In genomic region chr15:78364233-78364632, GRCh38 we compare ENCODE assay signal across 19 cellular contexts. TPM values are rescaled to one million over a fixed set of nuclear protein-coding genes. Genes with fewer than 3 reads are reported as not detected.
DNase-seq lines count a peak whose midpoint lies in the region; ATAC-seq and TF ChIP-seq lines count a peak whose summit lies in the region.
"Had no signal": no experiment of that assay in that cellular context is flagged by ENCODE, and none has a peak within 500 bp of the region (broad histone marks: within the 10 kb centered on the region; RNA-seq: fewer than 3 reads in every experiment).

No MANE protein-coding gene starts in this region.

- H3K4me3 ChIP-seq in SK-N-SH (ENCODE audit: low read depth in 2 of 2, low read length in 1 of 2) (no peak overlapping the region), hepatocyte (no peak overlapping the region), sigmoid colon (no peak overlapping the region), ascending aorta (no peak overlapping the region), psoas muscle (no peak overlapping the region)
- H3K4me3 ChIP-seq: breast epithelium, right lobe of liver, vagina had no signal

- CTCF ChIA-PET in SK-N-SH (lab: Yijun Ruan, JAX), result interaction anchor here (0.9 to 2.4 kb wide), 3 partner anchors 9 to 56 kb away, joined by 3 to 9 read pairs (median 4); no protein-coding TSS in a partner anchor

- H3K9me3 ChIP-seq in SK-N-SH (no peaks in the 10 kb centered on the region), hepatocyte (ENCODE audit: low read depth) (no peaks in the 10 kb centered on the region), sigmoid colon (no peaks in the 10 kb centered on the region), ascending aorta (no peaks in the 10 kb centered on the region), psoas muscle (no peaks in the 10 kb centered on the region)
- H3K9me3 ChIP-seq: breast epithelium, right lobe of liver, vagina had no signal

- H3F3A ChIP-seq in SK-N-SH (replicated peaks; ENCODE audit: insufficient read depth), result no peaks in the 10 kb centered on the region

- H4K20me1 ChIP-seq in SK-N-SH (ENCODE audit: insufficient read depth), result no peaks in the 10 kb centered on the region
- no peaks in the 10 kb centered on the region for H4K20me1 ChIP-seq in hepatocyte (ENCODE audit: insufficient read depth, poor library complexity, severe bottlenecking)

- H3K4me2 ChIP-seq in SK-N-SH (no peak overlapping the region), hepatocyte (no peak overlapping the region)

- POLR2A ChIA-PET in SK-N-SH (lab: Yijun Ruan, JAX), result interaction anchor here (0.5 to 0.6 kb wide), 2 partner anchors 11 to 65 kb away, joined by 3 read pairs; partner anchors contain the start of gene SKIC8

- TF ChIP-seq EP300 in SK-N-SH (IDR thresholded peaks at IDR 0.05; ENCODE audit: borderline replicate concordance in 1 of 2, low read depth in 1 of 2, low read length in 1 of 2) (peak in 1 of 2 experiments; percentile 35; a peak in 1 of 4 replicates), sigmoid colon (IDR thresholded peaks at IDR 0.05) (no peak)

- intact Hi-C loops in sigmoid colon (cut with DNase I) (no loop called here), ascending aorta (cut with DNase I) (no loop called here), psoas muscle (cut with DNase I) (no loop called here)

- 83% methylated on average over 1 of the region's 7 CpGs for WGBS in SK-N-SH (ENCODE audit: low lambda C conversion rate)
- WGBS in hepatocyte (ENCODE audit: low lambda C conversion rate, missing lambda C conversion rate), result 51% methylated on average over 7 of the region's 7 CpGs
- WGBS in sigmoid colon, 2 donors, result 82 to 85% methylated on average over 7 of the region's 7 CpGs
- 37 to 50% (median 40%) methylated on average over 7 of the region's 7 CpGs for WGBS in psoas muscle, 3 donors

- peak overlapping the region in 1 of 2 experiments; percentile 73; a peak in 2 of 4 replicates for H3K27ac ChIP-seq in SK-N-SH (ENCODE audit: low read depth in 2 of 2, low read length in 1 of 2)
- H3K27ac ChIP-seq in hepatocyte, result peak overlapping the region; percentile 44
- no peak overlapping the region for H3K27ac ChIP-seq in sigmoid colon
- H3K27ac ChIP-seq in ascending aorta, result no peak overlapping the region
- no peak overlapping the region for H3K27ac ChIP-seq in psoas muscle
- H3K27ac ChIP-seq: right lobe of liver, vagina, VCaP had no signal

- peak; percentile 55 for DNase-seq in NCI-H2029 (lab: John Stamatoyannopoulos, UW)
- peak; percentile 81 for DNase-seq in SK-N-SH
- DNase-seq in hepatocyte (ENCODE audit: low spot score), result peak; percentile 32
- DNase-seq in sigmoid colon, result peak; percentile 68
- no peak for DNase-seq in ascending aorta (ENCODE audit: low spot score in 2 of 2)
- no peak for DNase-seq in psoas muscle
- DNase-seq: GF-D8; left cardiac atrium; naive thymus-derived CD8-positive, alpha-beta T cell; NCI-H1436; stimulated activated CD4-positive, alpha-beta T cell treated with anti-CD3 and anti-CD28 coated beads, Interleukin-4, amount 100 ng/mL, for 4 hours had no signal

- H3K36me3 ChIP-seq in SK-N-SH (replicated peaks in 1 of 2; ENCODE audit: control insufficient read depth in 1 of 2, insufficient read depth in 2 of 2, low read length in 1 of 2), result no peaks in the 10 kb centered on the region
- no peaks in the 10 kb centered on the region for H3K36me3 ChIP-seq in hepatocyte (replicated peaks; ENCODE audit: insufficient read depth, low read depth)
- H3K36me3 ChIP-seq in sigmoid colon, result no peaks in the 10 kb centered on the region
- no peaks in the 10 kb centered on the region for H3K36me3 ChIP-seq in ascending aorta
- no peaks in the 10 kb centered on the region for H3K36me3 ChIP-seq in psoas muscle (ENCODE audit: insufficient read depth in 1 of 2, low read depth in 1 of 2)
- H3K36me3 ChIP-seq: breast epithelium, right lobe of liver, vagina had no signal

- no peak for TF ChIP-seq POLR2A in sigmoid colon (IDR thresholded peaks at IDR 0.05)

- H3K79me2 ChIP-seq in SK-N-SH (ENCODE audit: insufficient read depth) (no peaks in the 10 kb centered on the region), hepatocyte (no peaks in the 10 kb centered on the region)

- no peak for ATAC-seq in GM21717 (IDR thresholded peaks at IDR 0.05; ENCODE audit: unreplicated experiment)
- no peak for ATAC-seq in psoas muscle
- ATAC-seq: naive thymus-derived CD8-positive, alpha-beta T cell; right lobe of liver; stimulated activated memory B cell treated with anti-CD40 and anti-IgM and Interleukin-4, amounts not matched to agents 10 μg/mL and 1 μg/mL and 100 μg/mL, for 72 hours had no signal

- no peaks in the 10 kb centered on the region for H3K9me2 ChIP-seq in SK-N-SH
- no peaks in the 10 kb centered on the region for H3K9me2 ChIP-seq in hepatocyte (replicated peaks; ENCODE audit: insufficient read depth)

- no peaks in the 10 kb centered on the region for H3K27me3 ChIP-seq in SK-N-SH (ENCODE audit: insufficient read depth)
- H3K27me3 ChIP-seq in hepatocyte, result no peaks in the 10 kb centered on the region
- H3K27me3 ChIP-seq in sigmoid colon, result no peaks in the 10 kb centered on the region
- H3K27me3 ChIP-seq in ascending aorta, result no peaks in the 10 kb centered on the region
- H3K27me3 ChIP-seq in psoas muscle (ENCODE audit: insufficient read depth in 3 of 3, low read length in 2 of 3), result no peaks in the 10 kb centered on the region
- H3K27me3 ChIP-seq: breast epithelium, right lobe of liver, vagina had no signal

- H3K9ac ChIP-seq in SK-N-SH, result no peak overlapping the region

- TF ChIP-seq CTCF in SK-N-SH (IDR thresholded peaks at IDR 0.05) (no peak), hepatocyte (IDR thresholded peaks at IDR 0.05; ENCODE audit: poor library complexity) (no peak), sigmoid colon (IDR thresholded peaks at IDR 0.05) (no peak), ascending aorta (IDR thresholded peaks at IDR 0.05) (no peak), psoas muscle (IDR thresholded peaks at IDR 0.05) (no peak)

- TF ChIP-seq RAD21 in SK-N-SH (IDR thresholded peaks at IDR 0.05; ENCODE audit: low read length), result peak; percentile 5; the same call in 1 of the 2 replicates

- H3K4me1 ChIP-seq in SK-N-SH (ENCODE audit: control insufficient read depth in 1 of 2, insufficient read depth in 2 of 2, low read depth in 1 of 2, low read length in 1 of 2), result peaks cover 4 to 28% of the 10 kb centered on the region in 2 experiments; a peak in 2 of 4 replicates
- H3K4me1 ChIP-seq in hepatocyte (ENCODE audit: insufficient read depth), result peaks cover 16% of the 10 kb centered on the region
- H3K4me1 ChIP-seq in sigmoid colon, result peaks cover 0 to 43% (median 19%) of the 10 kb centered on the region in 4 donors
- no peaks in the 10 kb centered on the region for H3K4me1 ChIP-seq in ascending aorta
- H3K4me1 ChIP-seq in psoas muscle, result no peaks in the 10 kb centered on the region
- H3K4me1 ChIP-seq: breast epithelium, right lobe of liver had no signal

- H2AFZ ChIP-seq in SK-N-SH (ENCODE audit: low read depth) (no peak overlapping the region), hepatocyte (no peak overlapping the region)

TF ChIP-seq in SK-N-SH, 30 proteins besides CTCF, POLR2A, EP300 and RAD21:
- TF ChIP-seq, protein P1, sequence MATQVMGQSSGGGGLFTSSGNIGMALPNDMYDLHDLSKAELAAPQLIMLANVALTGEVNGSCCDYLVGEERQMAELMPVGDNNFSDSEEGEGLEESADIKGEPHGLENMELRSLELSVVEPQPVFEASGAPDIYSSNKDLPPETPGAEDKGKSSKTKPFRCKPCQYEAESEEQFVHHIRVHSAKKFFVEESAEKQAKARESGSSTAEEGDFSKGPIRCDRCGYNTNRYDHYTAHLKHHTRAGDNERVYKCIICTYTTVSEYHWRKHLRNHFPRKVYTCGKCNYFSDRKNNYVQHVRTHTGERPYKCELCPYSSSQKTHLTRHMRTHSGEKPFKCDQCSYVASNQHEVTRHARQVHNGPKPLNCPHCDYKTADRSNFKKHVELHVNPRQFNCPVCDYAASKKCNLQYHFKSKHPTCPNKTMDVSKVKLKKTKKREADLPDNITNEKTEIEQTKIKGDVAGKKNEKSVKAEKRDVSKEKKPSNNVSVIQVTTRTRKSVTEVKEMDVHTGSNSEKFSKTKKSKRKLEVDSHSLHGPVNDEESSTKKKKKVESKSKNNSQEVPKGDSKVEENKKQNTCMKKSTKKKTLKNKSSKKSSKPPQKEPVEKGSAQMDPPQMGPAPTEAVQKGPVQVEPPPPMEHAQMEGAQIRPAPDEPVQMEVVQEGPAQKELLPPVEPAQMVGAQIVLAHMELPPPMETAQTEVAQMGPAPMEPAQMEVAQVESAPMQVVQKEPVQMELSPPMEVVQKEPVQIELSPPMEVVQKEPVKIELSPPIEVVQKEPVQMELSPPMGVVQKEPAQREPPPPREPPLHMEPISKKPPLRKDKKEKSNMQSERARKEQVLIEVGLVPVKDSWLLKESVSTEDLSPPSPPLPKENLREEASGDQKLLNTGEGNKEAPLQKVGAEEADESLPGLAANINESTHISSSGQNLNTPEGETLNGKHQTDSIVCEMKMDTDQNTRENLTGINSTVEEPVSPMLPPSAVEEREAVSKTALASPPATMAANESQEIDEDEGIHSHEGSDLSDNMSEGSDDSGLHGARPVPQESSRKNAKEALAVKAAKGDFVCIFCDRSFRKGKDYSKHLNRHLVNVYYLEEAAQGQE (IDR thresholded peaks at IDR 0.05; ENCODE audit: low read depth, low read length), result no peak
- TF ChIP-seq CHD2 (IDR thresholded peaks at IDR 0.05; ENCODE audit: low read length, partially characterized antibody) (peak; percentile 14), GATA2 (CRISPR knock-in tag; IDR thresholded peaks at IDR 0.05) (peak; percentile 27; the same call in 1 of the 2 replicates), MXI1 (IDR thresholded peaks at IDR 0.05; ENCODE audit: low read depth, low read length) (peak; percentile 61; the same call in 1 of the 2 replicates), TCF12 (IDR thresholded peaks at IDR 0.05) (peak; percentile 52; the same call in 1 of the 2 replicates)

RNA-seq across cellular contexts. Expression of gene CRABP1, which starts 24.1 kb away (rescaled TPM):
- polyA plus RNA-seq in SK-N-SH (2012; rRNA removed) (1.0 and 1.6 TPM in 2 replicates), hepatocyte (153 and 179 TPM in 2 replicates), sigmoid colon (1 to 10 TPM in 1 of 3 donors, not detected in 2; 3.3 TPM), psoas muscle (under 1 TPM in 1 of 3 donors, not detected in 2; 0.05 TPM)
- 1.4 and 2.1 TPM in 2 replicates for polyA plus RNA-seq in SK-N-SH (2012; cell fraction: cytosol; rRNA removed)
- polyA plus RNA-seq in SK-N-SH (2012; cell fraction: nucleus; rRNA removed), result 0.38 and 0.54 TPM in 2 replicates
- total RNA-seq in hepatocyte (132 and 140 TPM in 2 replicates), sigmoid colon (1 to 10 TPM; 2.1 to 8.2 (median 5.3) TPM), ascending aorta (not detected), psoas muscle (not detected)
- total RNA-seq: H4; left cardiac atrium; naive thymus-derived CD8-positive, alpha-beta T cell; right lobe of liver; SK-MEL-5; vagina had no signal
- polyA plus RNA-seq: naive thymus-derived CD8-positive, alpha-beta T cell had no signal

Comparison
In these comparisons a context has a peak if more than half of its experiments do, and no peak if none do; other contexts are left out.
1. DNase-seq: peak in NCI-H2029 (single experiment), SK-N-SH (single experiment), hepatocyte (single experiment) and sigmoid colon (single experiment); none in ascending aorta (0 of 2) and psoas muscle (0 of 2).
2. RNA of gene CRABP1, which starts 24.1 kb away (total RNA-seq): 132 to 140 TPM in hepatocyte; 2.1 to 8.2 TPM in sigmoid colon, not detected in ascending aorta (single experiment) and not detected in psoas muscle; every median in the first group is over 10 times any median in the second.